8 cellular contexts compared by ENCODE assay signal in genomic region chr3:191330309-191330712, GRCh38. TPM values are rescaled to one million over a fixed set of nuclear protein-coding genes. Genes with fewer than 3 reads are reported as not detected.
DNase-seq lines count a peak whose midpoint lies in the region; ATAC-seq and TF ChIP-seq lines count a peak whose summit lies in the region.

UTS2B (minus strand) TSS chr3:191330526; CDS start chr3:191282189, 48,337 bp downstream.

- H3K27me3 ChIP-seq in WERI-Rb-1 (ENCODE audit: insufficient read depth, low read depth, severe bottlenecking) (no peaks in the 10 kb centered on the region), foreskin keratinocyte (no peaks in the 10 kb centered on the region)

- peak within 1 kb of the TSS; percentile 74 for H3K27ac Mint-ChIP-seq in stimulated activated naive CD8-positive, alpha-beta T cell treated with anti-CD3 and anti-CD28 coated beads, Interleukin-15, Interleukin-2, amounts not matched to agents 100 ng/mL and 50 ng/mL, for 24 hours

- peak within 1 kb of the TSS; percentile 76 for H3K4me3 Mint-ChIP-seq in stimulated activated naive CD8-positive, alpha-beta T cell treated with anti-CD3 and anti-CD28 coated beads, Interleukin-15, Interleukin-2, amounts not matched to agents 100 ng/mL and 50 ng/mL, for 24 hours

- ATAC-seq in stimulated activated naive CD8-positive, alpha-beta T cell treated with anti-CD3 and anti-CD28 coated beads, Interleukin-15, Interleukin-2, amounts not matched to agents 100 U/mL and 50 U/mL, for 24 hours, result no peak
- ATAC-seq in foreskin keratinocyte (peak; percentile 36), HG03108 (IDR thresholded peaks at IDR 0.05; ENCODE audit: unreplicated experiment) (no peak)

- DNase-seq in stimulated activated naive CD8-positive, alpha-beta T cell treated with anti-CD3 and anti-CD28 coated beads, Interleukin-15, Interleukin-2, amounts not matched to agents 100 U/mL and 50 U/mL, for 24 hours, result no peak
- DNase-seq in WERI-Rb-1 (no peak), foreskin keratinocyte (peak in 1 of 2 donors; percentile 54), non-pigmented ciliary epithelial cell (ENCODE audit: low read depth) (peak; percentile 59), SW480 (ENCODE audit: low spot score) (no peak), DMS 273 (lab: John Stamatoyannopoulos, UW; ENCODE audit: unreplicated experiment) (no peak)

- peaks cover 4% of the 10 kb centered on the region for H3K9me3 Mint-ChIP-seq in stimulated activated naive CD8-positive, alpha-beta T cell treated with anti-CD3 and anti-CD28 coated beads, Interleukin-15, Interleukin-2, amounts not matched to agents 100 ng/mL and 50 ng/mL, for 24 hours

- H3K9me3 ChIP-seq in WERI-Rb-1 (ENCODE audit: severe bottlenecking), result no peaks in the 10 kb centered on the region

- peak within 1 kb of the TSS; percentile 96 for H3K27ac ChIP-seq in WERI-Rb-1
- H3K27ac ChIP-seq in foreskin keratinocyte, result peak within 1 kb of the TSS; percentile 58

- TF ChIP-seq CTCF in WERI-Rb-1 (IDR thresholded peaks at IDR 0.05; ENCODE audit: low read depth, low read length) (no peak), foreskin keratinocyte (conservative IDR thresholded peaks at IDR 0.05) (no peak)

- H3K27me3 Mint-ChIP-seq in stimulated activated naive CD8-positive, alpha-beta T cell treated with anti-CD3 and anti-CD28 coated beads, Interleukin-15, Interleukin-2, amounts not matched to agents 100 ng/mL and 50 ng/mL, for 24 hours, result peaks cover 34% of the 10 kb centered on the region

- peaks cover 5% of the 10 kb centered on the region for H3K4me1 ChIP-seq in foreskin keratinocyte

- H3K36me3 ChIP-seq in WERI-Rb-1, result no peaks in the 10 kb centered on the region; the same call in 1 of the 2 replicates

- no peaks in the 10 kb centered on the region for H3K36me3 Mint-ChIP-seq in stimulated activated naive CD8-positive, alpha-beta T cell treated with anti-CD3 and anti-CD28 coated beads, Interleukin-15, Interleukin-2, amounts not matched to agents 100 ng/mL and 50 ng/mL, for 24 hours (ENCODE audit: low read depth)

- peak within 1 kb of the TSS; percentile 58 for H3K4me3 ChIP-seq in WERI-Rb-1 (ENCODE audit: low read depth, low read length)

- peaks cover 44% of the 10 kb centered on the region for H3K4me1 Mint-ChIP-seq in stimulated activated naive CD8-positive, alpha-beta T cell treated with anti-CD3 and anti-CD28 coated beads, Interleukin-15, Interleukin-2, amounts not matched to agents 100 ng/mL and 50 ng/mL, for 24 hours (ENCODE audit: low read depth)

RNA-seq across cellular contexts. Expression of gene UTS2B, which starts in this region (rescaled TPM):
- 0.11 TPM in 1 of 2 replicates, not detected in the other for total RNA-seq in foreskin keratinocyte
- polyA plus RNA-seq in foreskin keratinocyte, result 0.03 and 0.07 TPM in 2 replicates

Comparison
In these comparisons a context has a peak if more than half of its experiments do, and no peak if none do; other contexts are left out.
1. Peak in ATAC-seq and H3K27ac ChIP-seq in foreskin keratinocyte; RNA of the gene not detected or under 1 TPM.